21 cellular contexts compared by ENCODE assay signal in the genomic region with DNA sequence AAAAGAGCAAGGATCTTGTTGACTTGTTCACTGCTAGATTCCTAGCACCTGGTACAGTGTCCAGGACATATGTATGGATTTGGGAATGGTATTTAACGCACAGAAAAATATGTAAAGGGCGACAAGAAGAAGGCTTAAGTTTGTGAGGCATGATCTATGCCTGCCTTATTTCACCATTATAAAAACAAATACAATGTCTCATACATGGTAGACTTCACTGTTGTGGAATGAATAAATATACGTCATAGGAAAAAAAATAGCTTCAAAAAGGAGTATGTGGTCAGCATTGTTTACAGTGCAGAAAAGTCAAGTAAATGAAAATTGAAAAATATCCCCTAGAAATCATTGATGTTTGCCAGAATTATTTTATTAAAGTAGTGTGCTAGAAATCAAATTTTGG.
"Had no signal": no experiment of that assay in that cellular context is flagged by ENCODE, and none has a peak within 500 bp of the region (broad histone marks: within the 10 kb centered on the region; RNA-seq: fewer than 3 reads in every experiment).

No MANE protein-coding gene starts in this region.

- H3K4me3 ChIP-seq: coronary artery, hepatocyte, lower lobe of right lung, thyroid gland had no signal

- H3K4me2 ChIP-seq: hepatocyte had no signal

- DNase-seq: activated CD4-positive, alpha-beta T cell treated with anti-CD3 and anti-CD28 coated beads, Interleukin-2, amount 50 U/mL, for 1 hour; activated CD4-positive, CD25-positive, alpha-beta regulatory T cell treated with anti-CD3 and anti-CD28 coated beads, Interleukin-2, amount 50 U/mL, for 72 hours; activated CD8-positive, alpha-beta memory T cell treated with anti-CD3 and anti-CD28 coated beads, Interleukin-2, amount 50 U/mL, for 4 hours; activated effector memory CD4-positive, alpha-beta T cell treated with anti-CD3 and anti-CD28 coated beads, Interleukin-2, amount 50 U/mL, for 16 hours; activated naive CD4-positive, alpha-beta T cell treated with anti-CD3 and anti-CD28 coated beads, Interleukin-2, amount 50 U/mL, for 16 hours; activated T-cell treated with anti-CD3 and anti-CD28 coated beads, Interleukin-2, amount 50 U/mL, for 48 hours; caudate nucleus; islet precursor cell; lower lobe of right lung; nucleus accumbens; posterior cingulate gyrus; stimulated activated CD4-positive, alpha-beta T cell treated with anti-CD3 and anti-CD28 coated beads, Interleukin-12 subunit alpha, Interleukin-12 subunit beta, amount 100 ng/mL, for 4 hours; stimulated activated CD4-positive, alpha-beta T cell treated with anti-CD3 and anti-CD28 coated beads, Interleukin-1b, Interleukin-23, amount 100 ng/mL, for 48 hours; stimulated activated naive CD4-positive, alpha-beta T cell treated with Interleukin-2 at 50 U/mL for 16 hours; T-helper 2 cell; thyroid gland had no signal

- H3K9me3 ChIP-seq: lower lobe of right lung, thyroid gland had no signal

- H3K27ac Mint-ChIP-seq: nephron had no signal

- H3K9me3 Mint-ChIP-seq: nephron had no signal

- H3K79me2 ChIP-seq: hepatocyte had no signal

- H3K4me3 Mint-ChIP-seq: nephron had no signal

- H3K4me1 ChIP-seq: lower lobe of right lung, thyroid gland had no signal

- ATAC-seq: esophagus mucosa, lower lobe of right lung had no signal

- H3K27ac ChIP-seq: coronary artery, hepatocyte, lower lobe of right lung, thyroid gland, VCaP had no signal

- H3K27me3 ChIP-seq: hepatocyte, thyroid gland had no signal

- H3K4me1 Mint-ChIP-seq: nephron had no signal

- H2AFZ ChIP-seq: hepatocyte had no signal
